27 cellular contexts compared by ENCODE assay signal in the genomic region with DNA sequence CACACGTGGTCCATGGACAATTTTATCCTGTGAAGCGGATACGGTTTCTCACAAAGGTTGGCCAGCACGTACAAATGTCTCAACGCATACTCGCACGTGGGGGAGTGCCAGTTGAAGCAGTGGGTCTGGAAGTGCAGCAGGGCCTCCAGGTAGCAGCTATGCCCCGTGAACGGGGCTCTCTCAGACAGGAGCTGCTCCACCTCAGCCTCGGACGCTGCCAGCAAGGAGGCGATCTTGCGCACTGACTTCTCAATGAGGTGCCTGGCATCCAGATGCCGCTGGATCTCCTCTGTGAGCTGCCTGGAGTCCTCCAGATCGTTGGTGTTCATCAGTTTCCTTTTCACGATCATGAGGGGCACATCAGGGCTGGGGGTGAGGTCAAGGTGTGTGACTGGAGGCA.
"Had no signal": no experiment of that assay in that cellular context is flagged by ENCODE, and none has a peak within 500 bp of the region (broad histone marks: within the 10 kb centered on the region; RNA-seq: fewer than 3 reads in every experiment).

No MANE protein-coding gene starts in this region.

- ATAC-seq: activated naive CD4-positive, alpha-beta T cell treated with anti-CD3 and anti-CD28 coated beads, Interleukin-2, amount 50 U/mL, for 72 hours; activated T-cell treated with anti-CD3 and anti-CD28 coated beads, Interleukin-2, amount 50 U/mL, for 72 hours; heart right ventricle had no signal

- H3K9me3 ChIP-seq: ascending aorta, breast epithelium, colonic mucosa, esophagus squamous epithelium, gastroesophageal sphincter had no signal

- H3K27me3 ChIP-seq: ascending aorta, breast epithelium, cardiac muscle cell, colonic mucosa, esophagus squamous epithelium, gastroesophageal sphincter, heart right ventricle had no signal

- H3K27ac ChIP-seq: ascending aorta, breast epithelium, cardiac muscle cell, colonic mucosa, epithelial cell of prostate, esophagus squamous epithelium, gastroesophageal sphincter, heart right ventricle had no signal

- H3K4me1 ChIP-seq: ascending aorta, breast epithelium, colonic mucosa, esophagus squamous epithelium, gastroesophageal sphincter, heart right ventricle had no signal

- H3K4me3 ChIP-seq: ascending aorta, breast epithelium, cardiac muscle cell, colonic mucosa, esophagus squamous epithelium, gastroesophageal sphincter, heart right ventricle had no signal

- DNase-seq: activated CD4-positive, alpha-beta memory T cell treated with anti-CD3 and anti-CD28 coated beads, Interleukin-2, amount 10 ng/mL, durations not matched to agents 7 days and 5 days; activated CD4-positive, alpha-beta T cell treated with anti-CD3 and anti-CD28 coated beads for 1 hour; activated CD4-positive, alpha-beta T cell treated with anti-CD3 and anti-CD28 coated beads for 4 hours; activated CD4-positive, alpha-beta T cell treated with anti-CD3 and anti-CD28 coated beads, Interleukin-2, amount 10 ng/mL, durations not matched to agents 7 days and 5 days; activated CD4-positive, alpha-beta T cell treated with anti-CD3 and anti-CD28 coated beads, Interleukin-2, amount 50 U/mL, for 4 hours; activated CD8-positive, alpha-beta memory T cell treated with anti-CD3 and anti-CD28 coated beads, Interleukin-2, amount 50 U/mL, for 48 hours; activated gamma-delta T cell; activated naive CD4-positive, alpha-beta T cell; activated naive CD4-positive, alpha-beta T cell treated with anti-CD3 and anti-CD28 coated beads, Interleukin-2, amount 10 ng/mL, durations not matched to agents 7 days and 5 days; activated naive CD8-positive, alpha-beta T cell treated with anti-CD3 and anti-CD28 coated beads, Interleukin-2, amount 10 ng/mL, durations not matched to agents 7 days and 5 days; activated T-cell treated with anti-CD3 and anti-CD28 coated beads for 4 hours; activated T-cell treated with anti-CD3 and anti-CD28 coated beads, Interleukin-2, amount 50 U/mL, for 24 hours; activated T-cell treated with anti-CD3 and anti-CD28 coated beads, Interleukin-2, amount 50 U/mL, for 72 hours; central memory CD4-positive, alpha-beta T cell; cerebellar nuclear complex; colonic mucosa; effector CD8-positive, alpha-beta T cell; esophagus squamous epithelium; foreskin melanocyte; heart right ventricle; T1000 had no signal

- H3K36me3 ChIP-seq: ascending aorta, breast epithelium, cardiac muscle cell, colonic mucosa, esophagus squamous epithelium, gastroesophageal sphincter, heart right ventricle had no signal
